In genomic region chr5:20360243-20360642, GRCh38 we compare ENCODE assay signal across 20 cellular contexts.
A peak's percentile ranks its signal among the peaks of the same experiment; 100 is the strongest.
DNase-seq lines count a peak whose midpoint lies in the region; FAIRE-seq and TF ChIP-seq lines count a peak whose summit lies in the region.
"Had no signal": no experiment of that assay in that cellular context is flagged by ENCODE, and none has a peak within 500 bp of the region (broad histone marks: within the 10 kb centered on the region; RNA-seq: fewer than 3 reads in every experiment).

No MANE protein-coding gene starts in this region.

- H3K9me3 ChIP-seq in effector memory CD4-positive, alpha-beta T cell (ENCODE audit: control insufficient read depth, low read length), result no peaks in the 10 kb centered on the region
- H3K9me3 ChIP-seq: testis, uterus had no signal

- DNase-seq in D341Med (ENCODE audit: low spot score), result peak; percentile 66
- DNase-seq in LNCaP clone FGC (ENCODE audit: low read depth), result peak; percentile 71
- peak; percentile 99 for DNase-seq in NCI-H446 (lab: John Stamatoyannopoulos, UW)
- peak; percentile 97 for DNase-seq in cerebellar cortex (ENCODE audit: low spot score)
- no peak for DNase-seq in effector memory CD4-positive, alpha-beta T cell
- DNase-seq in AG20443 (ENCODE audit: low spot score), result no peak
- no peak for DNase-seq in GM12892 (ENCODE audit: insufficient read length)
- no peak for DNase-seq in H4 (ENCODE audit: low spot score)
- DNase-seq: activated CD4-positive, alpha-beta T cell treated with anti-CD3 and anti-CD28 coated beads, Interleukin-2, amount 10 ng/mL, durations not matched to agents 24 days and 14 days; activated naive CD4-positive, alpha-beta T cell treated with anti-CD3 and anti-CD28 coated beads for 36 hours; activated T-cell treated with anti-CD3 and anti-CD28 coated beads, Interleukin-2, amount 50 U/mL, for 72 hours; amygdala; dermis blood vessel endothelial cell; kidney; NCI-H146; posterior cingulate gyrus; stimulated activated naive CD4-positive, alpha-beta T cell treated with Interleukin-2 at 50 U/mL for 16 hours; testis; uterus had no signal

- no peak for FAIRE-seq in GM12892 (lab: Jason Lieb, UNC)

- no peak for TF ChIP-seq POLR2A in GM12892 (IDR thresholded peaks at IDR 0.05; ENCODE audit: low read depth, low read length)

- H3K4me1 ChIP-seq in effector memory CD4-positive, alpha-beta T cell (ENCODE audit: control insufficient read depth, insufficient read depth, low read length, poor library complexity, severe bottlenecking), result no peaks in the 10 kb centered on the region
- H3K4me1 ChIP-seq: testis, uterus had no signal

- H3K27ac ChIP-seq in effector memory CD4-positive, alpha-beta T cell (ENCODE audit: insufficient read depth, low read length, poor library complexity, severe bottlenecking), result no peak overlapping the region
- H3K27ac ChIP-seq: cardiac muscle cell, testis, uterus had no signal

- no peaks in the 10 kb centered on the region for H3K27me3 ChIP-seq in effector memory CD4-positive, alpha-beta T cell (replicated peaks; ENCODE audit: control insufficient read depth, insufficient read depth, low read length, poor library complexity, severe bottlenecking)
- H3K27me3 ChIP-seq: cardiac muscle cell, testis, uterus had no signal

- H3K4me3 ChIP-seq in LNCaP clone FGC (ENCODE audit: low read depth, low read length), result no peak overlapping the region
- H3K4me3 ChIP-seq in effector memory CD4-positive, alpha-beta T cell (ENCODE audit: insufficient read depth, low read depth, low read length, poor library complexity, severe bottlenecking), result no peak overlapping the region
- H3K4me3 ChIP-seq: cardiac muscle cell, testis, uterus had no signal

- no peak for TF ChIP-seq CTCF in LNCaP clone FGC (IDR thresholded peaks at IDR 0.05; ENCODE audit: control insufficient read depth, extremely low read depth, insufficient read depth)

- H3K36me3 ChIP-seq in effector memory CD4-positive, alpha-beta T cell (ENCODE audit: control insufficient read depth, insufficient read depth, low read length), result no peaks in the 10 kb centered on the region
- H3K36me3 ChIP-seq: cardiac muscle cell, uterus had no signal

Comparison
In these comparisons a context has a peak if more than half of its experiments do, and no peak if none do; other contexts are left out.
1. DNase-seq: peak in D341Med (single experiment), LNCaP clone FGC (single experiment), NCI-H446 (2 of 2) and cerebellar cortex (single experiment); none in effector memory CD4-positive, alpha-beta T cell (0 of 3), AG20443 (single experiment), GM12892 (single experiment) and H4 (single experiment).